Comparison of ENCODE assay signal across 27 cellular contexts in genomic region chr19:15115762-15116615, GRCh38. TPM values are rescaled to one million over a fixed set of nuclear protein-coding genes. Genes with fewer than 3 reads are reported as not detected.
A peak's percentile ranks its signal among the peaks of the same experiment; 100 is the strongest.
DNase-seq lines count a peak whose midpoint lies in the region; ATAC-seq, FAIRE-seq and TF ChIP-seq lines count a peak whose summit lies in the region.
"Had no signal": no experiment of that assay in that cellular context is flagged by ENCODE, and none has a peak within 500 bp of the region (broad histone marks: within the 10 kb centered on the region; RNA-seq: fewer than 3 reads in every experiment).

No MANE protein-coding gene starts in this region.

- DNase-seq in HFFc6 (no peak), K562 (ENCODE audit: extremely low read depth in 1 of 4, low spot score in 3 of 4) (no peak), GM23248 (no peak), HuH-7.5 (ENCODE audit: low spot score) (no peak)
- no peak for DNase-seq in stimulated activated CD4-positive, alpha-beta T cell treated with anti-CD3 and anti-CD28 coated beads, Interleukin-1b, Interleukin-23, amount 100 ng/mL, for 48 hours
- DNase-seq: activated B cell treated with CpG ODN at 0.5 μM for 24 hours; activated CD4-positive, alpha-beta memory T cell treated with anti-CD3 and anti-CD28 coated beads for 36 hours; activated gamma-delta T cell treated with Interleukin-2 at 50 U/mL for 16 hours; Calu3; GOT3; immature natural killer cell; NCI-H1417; NCI-H524; spleen; stimulated activated CD4-positive, alpha-beta T cell treated with anti-CD3 and anti-CD28 coated beads, Interleukin-4, amount 100 ng/mL, for 24 hours; stimulated activated naive CD8-positive, alpha-beta T cell treated with anti-CD3 and anti-CD28 coated beads, Interleukin-15, Interleukin-2, amounts not matched to agents 100 U/mL and 50 U/mL, for 24 hours had no signal

- H3K4me3 Mint-ChIP-seq in HFFc6: no peak overlapping the region
- H3K4me3 Mint-ChIP-seq: activated B cell treated with CpG ODN at 0.5 μM for 24 hours; activated CD4-positive, alpha-beta memory T cell treated with anti-CD3 and anti-CD28 coated beads for 36 hours; immature natural killer cell had no signal

- no TSS peak for BruUV-seq in K562 (replicated peaks; lab: Mats Ljungman, UMichigan)

- intact Hi-C loops in K562 (cut with micrococcal nuclease): no loop called here

- H3K4me2 ChIP-seq in K562 (ENCODE audit: insufficient read depth, low read length) (no peak overlapping the region), GM23248 (ENCODE audit: unreplicated experiment) (no peak overlapping the region)

- H3K36me3 ChIP-seq in K562 (ENCODE audit: control insufficient read depth, insufficient read depth, low read length) (peaks cover 34% of the 10 kb centered on the region; the same call in 2 of the 3 replicates), mesodermal cell (ENCODE audit: control insufficient read depth, insufficient read depth, low read length) (peaks cover 99% of the 10 kb centered on the region), subcutaneous abdominal adipose tissue (ENCODE audit: control insufficient read depth in 5 of 5, insufficient read depth in 5 of 5, low read length in 5 of 5) (peaks cover 0 to 98% (median 88%) of the 10 kb centered on the region in 5 donors), GM23248 (ENCODE audit: low read depth) (peaks cover 29% of the 10 kb centered on the region)

- H3K27me3 ChIP-seq in K562 (ENCODE audit: control insufficient read depth in 2 of 2, insufficient read depth in 2 of 2, low read length in 2 of 2) (no peaks in the 10 kb centered on the region), subcutaneous abdominal adipose tissue (ENCODE audit: control insufficient read depth in 5 of 5, insufficient read depth in 4 of 5, low read length in 5 of 5) (no peaks in the 10 kb centered on the region), GM23248 (replicated peaks; ENCODE audit: insufficient read depth) (no peaks in the 10 kb centered on the region)
- H3K27me3 ChIP-seq: spleen, vagina had no signal

- H3K9me3 Mint-ChIP-seq in HFFc6: no peaks in the 10 kb centered on the region
- H3K9me3 Mint-ChIP-seq: activated B cell treated with CpG ODN at 0.5 μM for 24 hours; activated CD4-positive, alpha-beta memory T cell treated with anti-CD3 and anti-CD28 coated beads for 36 hours; immature natural killer cell had no signal

- H3K9me1 ChIP-seq in K562 (ENCODE audit: control insufficient read depth, insufficient read depth, low read length): no peaks in the 10 kb centered on the region

- TF ChIP-seq EP300 in K562 (IDR thresholded peaks at IDR 0.05; ENCODE audit: low read length): no peak

- H4K20me1 ChIP-seq in K562 (replicated peaks; ENCODE audit: control insufficient read depth, insufficient read depth, low read length): no peaks in the 10 kb centered on the region
- H4K20me1 ChIP-seq in GM23248 (ENCODE audit: insufficient read depth): no peaks in the 10 kb centered on the region

- no peak for TF ChIP-seq RAD21 in K562 (CRISPR knock-in tag; conservative IDR thresholded peaks at IDR 0.05 in 1 of 2, IDR thresholded peaks at IDR 0.05 in 1 of 2)

- in situ Hi-C loops in K562 (cut with MboI) (no loop called here), GM23248 (cut with MboI) (no loop called here)

- no peak for FAIRE-seq in K562 (lab: Jason Lieb, UNC)

- no peaks in the 10 kb centered on the region for H3K79me2 ChIP-seq in K562 (ENCODE audit: control insufficient read depth, insufficient read depth, low read length)
- peaks cover 6% of the 10 kb centered on the region; the same call in 1 of the 2 replicates for H3K79me2 ChIP-seq in GM23248 (ENCODE audit: insufficient read depth)

- H2AFZ ChIP-seq in K562 (ENCODE audit: low read depth, low read length) (no peak overlapping the region), GM23248 (no peak overlapping the region)

- H3K4me1 ChIP-seq in K562 (replicated peaks in 1 of 2; ENCODE audit: control insufficient read depth in 2 of 2, insufficient read depth in 2 of 2, low read length in 2 of 2): peaks cover 0 to 8% of the 10 kb centered on the region in 2 experiments; a peak in 2 of 5 replicates
- no peaks in the 10 kb centered on the region for H3K4me1 ChIP-seq in mesodermal cell (ENCODE audit: control insufficient read depth, insufficient read depth, low read length, poor library complexity, severe bottlenecking)
- peaks cover 3 to 36% (median 20%) of the 10 kb centered on the region in 5 donors for H3K4me1 ChIP-seq in subcutaneous abdominal adipose tissue (ENCODE audit: control insufficient read depth in 5 of 5, insufficient read depth in 5 of 5, low read length in 5 of 5)
- no peaks in the 10 kb centered on the region for H3K4me1 ChIP-seq in GM23248 (ENCODE audit: insufficient read depth)

- no peak for TF ChIP-seq CTCF in HFFc6 (IDR thresholded peaks at IDR 0.05)
- no peak for TF ChIP-seq CTCF in K562 (IDR thresholded peaks at IDR 0.05 in 2 of 3, conservative IDR thresholded peaks at IDR 0.05 in 1 of 3; ENCODE audit: insufficient read depth in 2 of 3, low read depth in 1 of 3, low read length in 3 of 3)

- ATAC-seq in K562: no peak
- ATAC-seq in HG03139 (IDR thresholded peaks at IDR 0.05; ENCODE audit: unreplicated experiment): no peak
- ATAC-seq: mucosa of descending colon; stimulated activated naive CD8-positive, alpha-beta T cell treated with anti-CD3 and anti-CD28 coated beads, Interleukin-15, Interleukin-2, amounts not matched to agents 100 U/mL and 50 U/mL, for 24 hours had no signal

- peak overlapping the region; percentile 69 for H3K27ac Mint-ChIP-seq in HFFc6
- H3K27ac Mint-ChIP-seq: activated B cell treated with CpG ODN at 0.5 μM for 24 hours; activated CD4-positive, alpha-beta memory T cell treated with anti-CD3 and anti-CD28 coated beads for 36 hours; immature natural killer cell had no signal

- H3F3A ChIP-seq in GM23248 (ENCODE audit: insufficient read depth): peaks cover 33% of the 10 kb centered on the region

- H3K9ac ChIP-seq in K562 (ENCODE audit: insufficient read depth in 1 of 2, low read depth in 2 of 2, low read length in 2 of 2) (no peak overlapping the region), subcutaneous abdominal adipose tissue (ENCODE audit: low read length in 5 of 5) (peak overlapping the region in 2 of 5 donors; percentile 11 to 48), GM23248 (no peak overlapping the region)

- WGBS in K562 (ENCODE audit: insufficient coverage, low coverage, missing lambda C conversion rate): 57% methylated on average over 22 of the region's 23 CpGs
- 93% methylated on average over 14 to 18 of the region's 23 CpGs for WGBS in mesodermal cell (ENCODE audit: insufficient coverage in 2 of 2), 2 experiments
- WGBS in GM23248 (ENCODE audit: low coverage in 1 of 2, low lambda C conversion rate in 2 of 2, missing lambda C conversion rate in 2 of 2), 2 experiments: 82 to 85% methylated on average over 21 to 23 of the region's 23 CpGs

- peaks cover 4% of the 10 kb centered on the region for H3K27me3 Mint-ChIP-seq in HFFc6 (ENCODE audit: insufficient read depth)
- H3K27me3 Mint-ChIP-seq: activated B cell treated with CpG ODN at 0.5 μM for 24 hours; activated CD4-positive, alpha-beta memory T cell treated with anti-CD3 and anti-CD28 coated beads for 36 hours had no signal

- no peaks in the 10 kb centered on the region for H3K9me2 ChIP-seq in GM23248 (ENCODE audit: insufficient read depth)

- H3K4me3 ChIP-seq in K562: no peak overlapping the region
- no peak overlapping the region for H3K4me3 ChIP-seq in mesodermal cell (ENCODE audit: extremely low read depth, insufficient read depth, low read length, poor library complexity, severe bottlenecking)
- H3K4me3 ChIP-seq in subcutaneous abdominal adipose tissue (ENCODE audit: low read depth in 1 of 5, low read length in 5 of 5): peak overlapping the region in 1 of 5 donors; percentile 14
- H3K4me3 ChIP-seq in GM23248: no peak overlapping the region
- H3K4me3 ChIP-seq: mucosa of descending colon, spleen, vagina had no signal

- H3K9me3 ChIP-seq in K562 (replicated peaks; ENCODE audit: control insufficient read depth, insufficient read depth, low read depth, low read length): no peaks in the 10 kb centered on the region; the same call in 1 of the 2 replicates
- H3K9me3 ChIP-seq in mesodermal cell (ENCODE audit: control insufficient read depth, low read length): no peaks in the 10 kb centered on the region
- H3K9me3 ChIP-seq in subcutaneous abdominal adipose tissue (ENCODE audit: control insufficient read depth in 5 of 5, low read length in 5 of 5): no peaks in the 10 kb centered on the region
- no peaks in the 10 kb centered on the region for H3K9me3 ChIP-seq in GM23248 (ENCODE audit: low read depth)
- H3K9me3 ChIP-seq: mucosa of descending colon, vagina had no signal

- POLR2A ChIA-PET in K562 (lab: Yijun Ruan, JAX): interaction anchor here (0.8 to 0.9 kb wide), 2 partner anchors 9 to 168 kb away, joined by 3 to 4 read pairs; a partner anchor contains a TSS

- CTCF ChIA-PET in K562 (lab: Yijun Ruan, JAX; ENCODE audit: low intra/inter-chr PET ratio): no interaction called here

- H3K4me1 Mint-ChIP-seq in HFFc6 (ENCODE audit: low read depth): peaks cover 16% of the 10 kb centered on the region
- H3K4me1 Mint-ChIP-seq: activated B cell treated with CpG ODN at 0.5 μM for 24 hours, immature natural killer cell had no signal

- no peak for TF ChIP-seq POLR2A in K562 (conservative IDR thresholded peaks at IDR 0.05)

- H3K27ac ChIP-seq in K562 (ENCODE audit: extremely low read depth, low read depth, low read length) (no peak overlapping the region), mesodermal cell (ENCODE audit: low read depth, low read length, severe bottlenecking) (peak overlapping the region; percentile 11), subcutaneous abdominal adipose tissue (ENCODE audit: low read depth, low read length) (peak overlapping the region; percentile 62), GM23248 (no peak overlapping the region)
- H3K27ac ChIP-seq: HL-60, vagina had no signal

- peaks cover 40% of the 10 kb centered on the region for H3K36me3 Mint-ChIP-seq in HFFc6 (ENCODE audit: low read depth)

RNA-seq across cellular contexts. Expression of gene SYDE1, which starts 8.8 kb away (rescaled TPM):
- 10 to 100 TPM; 88.6 to 96.1 (median 92.0) TPM for total RNA-seq in HFFc6 (2021; fragmentation: NEBNext Ultra II Directional; extraction: Animal tissue kit (Norgen Biotek cat#: 25700))
- total RNA-seq in K562 (2011; cell fraction: chromatin; rRNA removed; ENCODE audit: low replicate concordance): not detected in 2 replicates
- total RNA-seq in K562 (2011; cell fraction: nucleolus; rRNA removed): not detected in 2 replicates
- total RNA-seq in K562 (2011; cell fraction: nucleoplasm; rRNA removed): not detected in 2 replicates
- not detected in 2 replicates for total RNA-seq in K562 (2014; rRNA removed)
- total RNA-seq in K562 (2014; rRNA removed; fragmentation: Illumina TruSeq; extraction: Trizol): not detected in 2 replicates
- total RNA-seq in K562 (2015; rRNA removed; fragmentation: Illumina TruSeq; extraction: Trizol): not detected in 2 replicates
- total RNA-seq in K562 (2021): 0.04 and 0.07 TPM in 2 replicates
- not detected in 2 replicates for polyA plus RNA-seq in K562 (2011; rRNA removed)
- not detected in 2 replicates for polyA plus RNA-seq in K562 (2011; cell fraction: cytosol; rRNA removed)
- polyA plus RNA-seq in K562 (2011; cell fraction: nucleus; rRNA removed): not detected in 2 replicates
- not detected in 2 replicates for polyA plus RNA-seq in K562 (2012)
- polyA plus RNA-seq in K562 (2014; fragmentation: Illumina TruSeq; extraction: Trizol): not detected in 2 replicates
- not detected for polyA plus RNA-seq in K562 (2014; fragmentation: Nextera tagmentation; extraction: Ambion mirVana)
- polyA plus RNA-seq in K562 (2014; rRNA removed): 0.03 TPM in 1 of 2 replicates, not detected in the other
- polyA minus RNA-seq in K562 (2011; rRNA and poly(A)+ RNA removed): not detected in 2 replicates
- 0.36 TPM in 1 of 2 replicates, not detected in the other for polyA minus RNA-seq in K562 (2011; cell fraction: cytosol; rRNA and poly(A)+ RNA removed)
- not detected in 2 replicates for polyA minus RNA-seq in K562 (2011; cell fraction: nucleus; rRNA and poly(A)+ RNA removed)
- polyA plus RNA-seq in mesodermal cell (2013, experiment 1 of 2): 21.7 TPM
- polyA plus RNA-seq in mesodermal cell (2013, experiment 2 of 2): 19.4 TPM
- total RNA-seq in GM23248 (2014; rRNA removed; shearing (Covaris generic)): 104 and 113 TPM in 2 replicates
- 15.6 and 16.2 TPM in 2 replicates for polyA plus RNA-seq in GM23248 (2016; fragmentation: Nextera tagmentation; extraction: Ambion mirVana)
- total RNA-seq: activated B cell treated with CpG ODN at 0.5 μM for 24 hours had no signal
- polyA plus RNA-seq: immature natural killer cell had no signal

RNA-seq across cellular contexts. Expression of gene OR1I1, which starts 34.0 kb away (rescaled TPM):
- total RNA-seq in HFFc6 (2021; fragmentation: NEBNext Ultra II Directional; extraction: Animal tissue kit (Norgen Biotek cat#: 25700)): not detected
- total RNA-seq in K562 (2011; cell fraction: chromatin; rRNA removed; ENCODE audit: low replicate concordance): not detected in 2 replicates
- not detected in 2 replicates for total RNA-seq in K562 (2011; cell fraction: nucleolus; rRNA removed)
- total RNA-seq in K562 (2011; cell fraction: nucleoplasm; rRNA removed): not detected in 2 replicates
- total RNA-seq in K562 (2014; rRNA removed): not detected in 2 replicates
- not detected in 2 replicates for total RNA-seq in K562 (2014; rRNA removed; fragmentation: Illumina TruSeq; extraction: Trizol)
- total RNA-seq in K562 (2015; rRNA removed; fragmentation: Illumina TruSeq; extraction: Trizol): not detected in 2 replicates
- total RNA-seq in K562 (2021): not detected in 2 replicates
- not detected in 2 replicates for polyA plus RNA-seq in K562 (2011; rRNA removed)
- polyA plus RNA-seq in K562 (2011; cell fraction: cytosol; rRNA removed): not detected in 2 replicates
- polyA plus RNA-seq in K562 (2011; cell fraction: nucleus; rRNA removed): not detected in 2 replicates
- 0.01 TPM in 1 of 2 replicates, not detected in the other for polyA plus RNA-seq in K562 (2012)
- not detected in 2 replicates for polyA plus RNA-seq in K562 (2014; fragmentation: Illumina TruSeq; extraction: Trizol)
- not detected for polyA plus RNA-seq in K562 (2014; fragmentation: Nextera tagmentation; extraction: Ambion mirVana)
- not detected in 2 replicates for polyA plus RNA-seq in K562 (2014; rRNA removed)
- not detected in 2 replicates for polyA minus RNA-seq in K562 (2011; rRNA and poly(A)+ RNA removed)
- not detected in 2 replicates for polyA minus RNA-seq in K562 (2011; cell fraction: cytosol; rRNA and poly(A)+ RNA removed)
- polyA minus RNA-seq in K562 (2011; cell fraction: nucleus; rRNA and poly(A)+ RNA removed): not detected in 2 replicates
- polyA plus RNA-seq in mesodermal cell (2013, experiment 1 of 2): not detected
- polyA plus RNA-seq in mesodermal cell (2013, experiment 2 of 2): not detected
- total RNA-seq in GM23248 (2014; rRNA removed; shearing (Covaris generic)): not detected in 2 replicates
- polyA plus RNA-seq in GM23248 (2016; fragmentation: Nextera tagmentation; extraction: Ambion mirVana): not detected in 2 replicates
- total RNA-seq: activated B cell treated with CpG ODN at 0.5 μM for 24 hours; activated CD4-positive, alpha-beta memory T cell treated with anti-CD3 and anti-CD28 coated beads for 36 hours; Calu3; Daoy; liver; M059J; mucosa of descending colon; renal cortical epithelial cell; RPMI7951; spleen; vagina had no signal
- polyA plus RNA-seq: immature natural killer cell, liver had no signal

Comparison
In these comparisons a context has a peak if more than half of its experiments do, and no peak if none do; other contexts are left out.
1. H3K27ac ChIP-seq: peak in mesodermal cell (single experiment) and subcutaneous abdominal adipose tissue (single experiment); none in K562 (single experiment) and GM23248 (single experiment).
2. RNA of gene SYDE1, which starts 8.8 kb away (total RNA-seq): 104 to 113 TPM in GM23248 and 88.6 to 96.1 TPM in HFFc6; 0.04 to 0.07 TPM in K562; every median in the first group is over 10 times any median in the second.